8 cellular contexts compared by ENCODE assay signal in the genomic region with DNA sequence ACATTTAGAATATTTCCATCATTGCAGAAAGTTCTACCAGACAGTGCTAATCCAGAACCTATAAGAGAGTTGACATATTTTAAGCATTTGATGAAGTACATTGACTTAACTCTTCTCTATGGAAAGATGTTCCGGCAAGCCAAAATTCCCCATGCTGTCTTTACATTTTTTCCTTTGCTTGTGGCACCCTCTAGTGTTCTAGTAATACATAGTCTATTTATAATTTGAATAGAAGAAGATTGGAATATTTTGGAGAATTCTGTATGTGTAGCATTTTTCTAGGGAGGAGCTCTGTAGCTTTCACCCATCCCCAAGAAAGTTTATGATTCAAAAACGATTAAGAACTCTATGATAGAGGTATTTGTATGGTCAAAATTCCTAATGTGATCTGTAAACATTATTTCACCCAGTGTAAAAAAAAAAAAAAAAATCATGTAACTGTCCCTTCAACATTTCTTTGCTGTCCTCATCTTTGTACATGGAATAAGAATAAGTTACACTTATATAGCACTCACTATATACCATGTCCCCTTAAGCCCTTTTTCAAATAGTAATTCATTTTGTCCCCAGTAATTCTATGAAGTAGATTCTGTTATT. TPM values are rescaled to one million over a fixed set of nuclear protein-coding genes. Genes with fewer than 3 reads are reported as not detected.
DNase-seq lines count a peak whose midpoint lies in the region; ATAC-seq, FAIRE-seq and TF ChIP-seq lines count a peak whose summit lies in the region.

No MANE protein-coding gene starts in this region.

- H2BK120ac ChIP-seq in H1 (replicated peaks; ENCODE audit: low read depth, low read length), result no peak overlapping the region

- H3K9me3 Mint-ChIP-seq in GM23338 (no peaks in the 10 kb centered on the region; the same call in 2 of the 3 replicates), neural crest cell (no peaks in the 10 kb centered on the region)

- H3K4me2 ChIP-seq in GM23338 (no peak overlapping the region), H1 (ENCODE audit: insufficient read depth in 1 of 2, low read depth in 2 of 2, low read length in 2 of 2) (no peak overlapping the region)

- H3K14ac ChIP-seq in H1 (ENCODE audit: insufficient read length), result no peak overlapping the region

- no peaks in the 10 kb centered on the region for H3K23me2 ChIP-seq in H1 (ENCODE audit: low read depth, low read length)

- peaks cover 8% of the 10 kb centered on the region for H3K36me3 Mint-ChIP-seq in GM23338 (ENCODE audit: low read depth)
- peaks cover 8% of the 10 kb centered on the region for H3K36me3 Mint-ChIP-seq in neural crest cell (ENCODE audit: low read depth)

- H4K5ac ChIP-seq in H1 (ENCODE audit: insufficient read length, low read depth, low read length), result no peak overlapping the region

- H2BK20ac ChIP-seq in H1 (ENCODE audit: low read length), result no peak overlapping the region

- H3K79me2 ChIP-seq in GM23338 (replicated peaks; ENCODE audit: insufficient read depth) (peaks cover 54% of the 10 kb centered on the region), H1 (ENCODE audit: control insufficient read depth in 1 of 2, insufficient read depth in 2 of 2, low read length in 2 of 2) (peaks cover 0 to 28% of the 10 kb centered on the region in 2 experiments; a peak in 2 of 4 replicates)

- H3K4me3 ChIP-seq in AG04449 (ENCODE audit: low read depth, low read length), result no peak overlapping the region
- H3K4me3 ChIP-seq in GM23338, result no peak overlapping the region
- no peak overlapping the region for H3K4me3 ChIP-seq in H1 (ENCODE audit: extremely low read depth in 1 of 4, insufficient read depth in 2 of 4, low read depth in 3 of 4, low read length in 4 of 4)

- H3K27me3 Mint-ChIP-seq in GM23338 (ENCODE audit: insufficient read depth, low read depth, poor library complexity) (no peaks in the 10 kb centered on the region), neural crest cell (ENCODE audit: low read depth) (no peaks in the 10 kb centered on the region)

- peaks cover 11% of the 10 kb centered on the region for H3F3A ChIP-seq in GM23338 (replicated peaks; ENCODE audit: low read depth)

- no peak overlapping the region for H2AFZ ChIP-seq in GM23338
- H2AFZ ChIP-seq in H1 (ENCODE audit: low read length), result no peak overlapping the region

- CTCF ChIA-PET in AG04449 (lab: Yijun Ruan, JAX) (interaction anchor here (0.6 to 7.3 kb wide), 39 partner anchors 12 to 481 kb away, joined by 3 to 85 read pairs (median 5); a partner anchor contains a TSS), H1 (lab: Charles Lee; ENCODE audit: partially characterized antibody) (interaction anchor here (0.6 to 3.3 kb wide), 12 partner anchors 11 to 277 kb away, joined by 3 to 32 read pairs (median 5); no protein-coding TSS in a partner anchor)

- 78% methylated on average over 2 of the region's 2 CpGs; no CpG with 5 or more reads in 1 of the 2 experiments for WGBS in H1 (ENCODE audit: extremely low coverage in 1 of 2, insufficient coverage in 1 of 2, insufficient read length in 1 of 2, insufficient replicate concordance in 2 of 2, low coverage in 1 of 2, low lambda C conversion rate in 2 of 2, missing lambda C conversion rate in 1 of 2), 2 experiments

- H3K9me2 ChIP-seq in GM23338 (ENCODE audit: insufficient read depth), result no peaks in the 10 kb centered on the region

- DNase-seq in AG04449 (ENCODE audit: low read depth, low spot score) (no peak), GM23338 (ENCODE audit: low spot score) (peak; percentile 54), NCI-H82 (lab: John Stamatoyannopoulos, UW) (peak; percentile 60), H1 (ENCODE audit: low read depth in 1 of 2, low spot score in 2 of 2) (no peak), neural crest cell (ENCODE audit: low read depth, low spot score) (no peak), mucosa of gallbladder (ENCODE audit: low spot score) (no peak), GM19239 (ENCODE audit: insufficient read length, low spot score) (no peak)

- H3K4me1 ChIP-seq in GM23338 (ENCODE audit: insufficient read depth) (peaks cover 44% of the 10 kb centered on the region), H1 (replicated peaks in 1 of 4; ENCODE audit: control insufficient read depth in 3 of 4, insufficient read depth in 4 of 4, low read length in 3 of 4) (peaks cover 3 to 6% (median 4%) of the 10 kb centered on the region in 4 experiments; a peak in 6 of 7 replicates)

- H3K27ac Mint-ChIP-seq in GM23338, result no peak overlapping the region
- H3K27ac Mint-ChIP-seq in neural crest cell (ENCODE audit: unreplicated experiment), result no peak overlapping the region

- no peak overlapping the region for H3K18ac ChIP-seq in H1 (ENCODE audit: extremely low read depth, low read length)

- H2AK5ac ChIP-seq in H1 (ENCODE audit: low read depth, low read length), result no peak overlapping the region

- H4K91ac ChIP-seq in H1 (replicated peaks; ENCODE audit: insufficient read length, low read length), result no peak overlapping the region

- no peak for ATAC-seq in GM23338
- ATAC-seq in HG03571 (IDR thresholded peaks at IDR 0.05; ENCODE audit: unreplicated experiment), result no peak

- POLR2A ChIA-PET in AG04449 (lab: Yijun Ruan, JAX), result interaction anchor here (0.6 kb wide), 1 partner anchor 295 kb away, joined by 8 read pairs; no protein-coding TSS in a partner anchor
- POLR2A ChIA-PET in H1 (lab: Charles Lee; ENCODE audit: partially characterized antibody), result interaction anchor here (1.7 kb wide), 1 partner anchor 81 kb away, joined by 6 read pairs; no protein-coding TSS in a partner anchor

- no peaks in the 10 kb centered on the region for H3K9me3 ChIP-seq in H1 (ENCODE audit: insufficient read depth in 2 of 2, low read depth in 1 of 2, low read length in 1 of 2)

- H2BK12ac ChIP-seq in H1 (ENCODE audit: low read depth, low read length), result no peak overlapping the region

- no peak overlapping the region for H3K4ac ChIP-seq in H1 (replicated peaks; ENCODE audit: insufficient read length, low read depth, low read length)

- H3K36me3 ChIP-seq in GM23338 (ENCODE audit: insufficient read depth) (no peaks in the 10 kb centered on the region), H1 (ENCODE audit: control insufficient read depth in 2 of 4, insufficient read depth in 4 of 4, low read length in 3 of 4) (no peaks in the 10 kb centered on the region)

- no peak for TF ChIP-seq POLR2A in H1 (IDR thresholded peaks at IDR 0.05; ENCODE audit: control extremely low read depth in 1 of 2, low read depth in 2 of 2, low read length in 2 of 2)

- H3K4me1 Mint-ChIP-seq in GM23338 (peaks cover 34% of the 10 kb centered on the region), neural crest cell (peaks cover 42% of the 10 kb centered on the region)

- H3K27ac ChIP-seq in GM23338 (ENCODE audit: low read depth) (no peak overlapping the region), H1 (ENCODE audit: low read depth, low read length) (no peak overlapping the region)

- H2BK15ac ChIP-seq in H1 (ENCODE audit: low read length), result no peak overlapping the region

- no peaks in the 10 kb centered on the region for H3K27me3 ChIP-seq in GM23338 (ENCODE audit: insufficient read depth)
- H3K27me3 ChIP-seq in H1 (replicated peaks in 1 of 4; ENCODE audit: control insufficient read depth in 3 of 4, extremely low read depth in 1 of 4, insufficient read depth in 3 of 4, low read length in 3 of 4), result no peaks in the 10 kb centered on the region

- peaks cover 2% of the 10 kb centered on the region; the same call in 1 of the 2 replicates for H3K79me1 ChIP-seq in H1 (ENCODE audit: low read depth, low read length)

- no peak overlapping the region for H3K56ac ChIP-seq in H1 (replicated peaks; ENCODE audit: insufficient read length, low read depth, low read length)

- no peak overlapping the region for H3K9ac ChIP-seq in H1 (replicated peaks in 1 of 4; ENCODE audit: extremely low read depth in 1 of 4, low read depth in 3 of 4, low read length in 3 of 4)

- no peak overlapping the region for H3K4me3 Mint-ChIP-seq in GM23338
- no peak overlapping the region for H3K4me3 Mint-ChIP-seq in neural crest cell

- no peak overlapping the region for H3K23ac ChIP-seq in H1 (ENCODE audit: insufficient read length)

- no peak for TF ChIP-seq EP300 in H1 (IDR thresholded peaks at IDR 0.05; ENCODE audit: borderline replicate concordance in 1 of 2, low read depth in 2 of 2, low read length in 2 of 2)

- TF ChIP-seq RAD21 in H1 (IDR thresholded peaks at IDR 0.05 in 1 of 2, conservative IDR thresholded peaks at IDR 0.05 in 1 of 2; ENCODE audit: low read depth in 2 of 2, low read length in 2 of 2), result peak; percentile 43 to 53

- FAIRE-seq in H1 (lab: Jason Lieb, UNC) (no peak), GM19239 (lab: Jason Lieb, UNC) (no peak)

- peak; percentile 14 for TF ChIP-seq CTCF in AG04449 (IDR thresholded peaks at IDR 0.05; ENCODE audit: insufficient read depth, low read length, missing control alignments)
- peak; percentile 44 to 55; a peak in 3 of 4 replicates for TF ChIP-seq CTCF in GM23338 (conservative IDR thresholded peaks at IDR 0.05; ENCODE audit: low read depth in 2 of 2)
- peak in 1 of 3 experiments; percentile 8; a peak in 1 of 4 replicates for TF ChIP-seq CTCF in H1 (IDR thresholded peaks at IDR 0.05; ENCODE audit: control extremely low read depth in 1 of 3, insufficient read depth in 1 of 3, low read depth in 1 of 3, low read length in 3 of 3)
- TF ChIP-seq CTCF in neural crest cell (conservative IDR thresholded peaks at IDR 0.05), result peak; percentile 67

- H4K20me1 ChIP-seq in GM23338 (replicated peaks; ENCODE audit: insufficient read depth) (peaks cover 13% of the 10 kb centered on the region), H1 (replicated peaks in 1 of 2; ENCODE audit: control insufficient read depth in 1 of 2, insufficient read depth in 2 of 2, low read length in 2 of 2) (peaks cover 0 to 5% of the 10 kb centered on the region in 2 experiments)

- H2BK5ac ChIP-seq in H1 (ENCODE audit: low read depth, low read length), result no peak overlapping the region

- no peak overlapping the region for H4K8ac ChIP-seq in H1 (ENCODE audit: extremely low read depth, insufficient read depth, low read length)

TF ChIP-seq in GM23338, 12 proteins besides CTCF, POLR2A, EP300 and RAD21 (continues in another document):
- no peak for TF ChIP-seq ZNF331 (CRISPR knock-in tag; IDR thresholded peaks at IDR 0.05; ENCODE audit: low read depth)

TF ChIP-seq in H1, 55 proteins besides CTCF, POLR2A, EP300 and RAD21 (continues in another document):
- no peak for TF ChIP-seq KDM4A (IDR thresholded peaks at IDR 0.05; ENCODE audit: low read depth, low read length, severe bottlenecking)

RNA-seq across cellular contexts. Expression of a gene that starts 33.2 kb away (rescaled TPM):
- 24.6 and 26.7 TPM in 2 replicates for total RNA-seq in GM23338 (2014; rRNA removed; shearing (Covaris generic))
- 4.8 and 5.3 TPM in 2 replicates for polyA plus RNA-seq in GM23338 (2016; fragmentation: Nextera tagmentation; extraction: Ambion mirVana)
- total RNA-seq in H1 (2021; fragmentation: NEBNext Ultra II Directional; extraction: Animal tissue kit (Norgen Biotek cat#: 25700)), result 16.7 and 21.4 TPM in 2 replicates
- polyA plus RNA-seq in H1 (2011; rRNA removed), result 17.7 and 18.2 TPM in 2 replicates
- 18.9 TPM for polyA plus RNA-seq in H1 (2011; cell fraction: cytosol; rRNA removed)
- polyA plus RNA-seq in H1 (2011; cell fraction: nucleus; rRNA removed), result 27.0 TPM
- polyA plus RNA-seq in H1 (2012, experiment 1 of 2), result 12.4 to 17.7 TPM (median 16.5 TPM) in 4 replicates
- polyA plus RNA-seq in H1 (2012, experiment 2 of 2), result 8.7 TPM
- polyA plus RNA-seq in H1 (2013, experiment 1 of 2), result 7.2 TPM
- 7.3 TPM for polyA plus RNA-seq in H1 (2013, experiment 2 of 2)
- 62.8 and 78.0 TPM in 2 replicates for polyA minus RNA-seq in H1 (2011; rRNA and poly(A)+ RNA removed)
- 21.5 TPM for polyA minus RNA-seq in H1 (2011; cell fraction: cytosol; rRNA and poly(A)+ RNA removed)
- 55.4 TPM for polyA minus RNA-seq in H1 (2011; cell fraction: nucleus; rRNA and poly(A)+ RNA removed)
- total RNA-seq in neural crest cell, result 27.4 and 27.5 TPM in 2 replicates
- total RNA-seq in mucosa of gallbladder, result 16.4 TPM

Comparison
In these comparisons a context has a peak if more than half of its experiments do, and no peak if none do; other contexts are left out.
1. DNase-seq: peak in GM23338 (single experiment) and NCI-H82 (single experiment); none in AG04449 (single experiment), H1 (0 of 2), neural crest cell (single experiment), mucosa of gallbladder (single experiment) and GM19239 (single experiment).